Comparison of ENCODE assay signal across 23 cellular contexts in the genomic region with DNA sequence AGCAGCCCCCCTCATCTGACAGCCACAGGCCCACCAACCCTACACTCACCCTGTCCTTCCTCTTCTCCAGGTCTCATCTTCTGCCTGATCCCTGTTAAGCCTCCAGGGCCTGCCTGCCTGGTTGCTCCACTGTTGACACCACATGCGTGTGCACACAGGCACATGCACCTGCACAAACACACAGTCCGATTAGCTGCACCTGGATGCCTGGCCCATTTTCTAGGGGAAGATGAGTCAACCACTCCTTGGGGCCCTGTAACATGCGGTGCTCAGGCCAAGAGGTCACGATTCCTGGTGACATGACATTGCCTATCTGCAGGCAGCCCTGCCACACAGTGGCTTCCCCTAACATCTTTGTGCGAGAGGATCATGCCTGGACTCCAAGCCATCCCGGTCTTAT.
"Had no signal": no experiment of that assay in that cellular context is flagged by ENCODE, and none has a peak within 500 bp of the region (broad histone marks: within the 10 kb centered on the region; RNA-seq: fewer than 3 reads in every experiment).

No MANE protein-coding gene starts in this region.

- H3K27me3 Mint-ChIP-seq: activated CD4-positive, alpha-beta memory T cell treated with anti-CD3 and anti-CD28 coated beads for 36 hours had no signal

- DNase-seq: activated B cell treated with CpG ODN at 0.5 μM for 24 hours; activated CD4-positive, alpha-beta memory T cell treated with anti-CD3 and anti-CD28 coated beads for 36 hours; activated CD4-positive, alpha-beta T cell treated with anti-CD3 and anti-CD28 coated beads for 36 hours; activated effector memory CD4-positive, alpha-beta T cell treated with Interleukin-2 at 50 U/mL for 16 hours; activated naive CD4-positive, alpha-beta T cell treated with anti-CD3 and anti-CD28 coated beads for 36 hours; activated T-cell treated with anti-CD3 and anti-CD28 coated beads, Interleukin-2, amount 50 U/mL, for 72 hours; amygdala; endodermal cell; heart left ventricle; left cardiac atrium; midbrain; pancreas; psoas muscle; stimulated activated CD4-positive, alpha-beta T cell treated with anti-CD3 and anti-CD28 coated beads, Interleukin-4, amount 100 ng/mL, for 4 hours; stimulated activated naive CD8-positive, alpha-beta T cell treated with anti-CD3 and anti-CD28 coated beads, Interleukin-15, Interleukin-2, amounts not matched to agents 100 U/mL and 50 U/mL, for 24 hours; T1000; upper lobe of right lung had no signal

- H3K27ac ChIP-seq: coronary artery, heart left ventricle, neutrophil, pancreas, psoas muscle, right atrium auricular region, upper lobe of right lung had no signal

- H3K9me3 Mint-ChIP-seq: activated B cell treated with CpG ODN at 0.5 μM for 24 hours; activated CD4-positive, alpha-beta memory T cell treated with anti-CD3 and anti-CD28 coated beads for 36 hours; activated naive CD4-positive, alpha-beta T cell treated with anti-CD3 and anti-CD28 coated beads for 36 hours; activated T-cell treated with anti-CD3 and anti-CD28 coated beads, Interleukin-2, amount 50 U/mL, for 72 hours; natural killer cell treated with Interleukin-12 subunit alpha and Interleukin-12 subunit beta and Interleukin-15 and Interleukin-18, amount 100 ng/mL, for 72 hours had no signal

- H3K4me3 Mint-ChIP-seq: activated B cell treated with CpG ODN at 0.5 μM for 24 hours; activated CD4-positive, alpha-beta memory T cell treated with anti-CD3 and anti-CD28 coated beads for 36 hours; activated CD4-positive, alpha-beta T cell treated with anti-CD3 and anti-CD28 coated beads for 36 hours; activated naive CD4-positive, alpha-beta T cell treated with anti-CD3 and anti-CD28 coated beads for 36 hours; activated T-cell treated with anti-CD3 and anti-CD28 coated beads, Interleukin-2, amount 50 U/mL, for 72 hours; endodermal cell; natural killer cell treated with Interleukin-12 subunit alpha and Interleukin-12 subunit beta and Interleukin-15 and Interleukin-18, amount 100 ng/mL, for 72 hours had no signal

- H3K27ac Mint-ChIP-seq: activated B cell treated with CpG ODN at 0.5 μM for 24 hours; activated CD4-positive, alpha-beta memory T cell treated with anti-CD3 and anti-CD28 coated beads for 36 hours; activated CD4-positive, alpha-beta T cell treated with anti-CD3 and anti-CD28 coated beads for 36 hours; activated naive CD4-positive, alpha-beta T cell treated with anti-CD3 and anti-CD28 coated beads for 36 hours; activated T-cell treated with anti-CD3 and anti-CD28 coated beads, Interleukin-2, amount 50 U/mL, for 72 hours; endodermal cell; natural killer cell treated with Interleukin-12 subunit alpha and Interleukin-12 subunit beta and Interleukin-15 and Interleukin-18, amount 100 ng/mL, for 72 hours had no signal

- H3K9me3 ChIP-seq: heart left ventricle, neutrophil, pancreas, psoas muscle, right atrium auricular region, upper lobe of right lung had no signal

- H3K4me1 Mint-ChIP-seq: activated B cell treated with CpG ODN at 0.5 μM for 24 hours had no signal

- H3K4me3 ChIP-seq: coronary artery, heart left ventricle, pancreas, psoas muscle, right atrium auricular region, upper lobe of right lung had no signal

- H3K36me3 Mint-ChIP-seq: activated CD4-positive, alpha-beta memory T cell treated with anti-CD3 and anti-CD28 coated beads for 36 hours; natural killer cell treated with Interleukin-12 subunit alpha and Interleukin-12 subunit beta and Interleukin-15 and Interleukin-18, amount 100 ng/mL, for 72 hours had no signal

- FAIRE-seq: bronchial epithelial cell, islet of Langerhans, pancreas had no signal

- H3K4me1 ChIP-seq: pancreas, psoas muscle, right atrium auricular region, upper lobe of right lung had no signal

- ATAC-seq: activated CD4-positive, alpha-beta T cell treated with anti-CD3 and anti-CD28 coated beads for 36 hours; activated T-cell treated with anti-CD3 and anti-CD28 coated beads, Interleukin-2, amount 50 U/mL, for 72 hours; heart left ventricle; left cardiac atrium; natural killer cell treated with Interleukin-12 subunit alpha and Interleukin-12 subunit beta and Interleukin-15 and Interleukin-18, amount 100 ng/mL, for 72 hours; pancreas; stimulated activated naive CD8-positive, alpha-beta T cell treated with anti-CD3 and anti-CD28 coated beads, Interleukin-15, Interleukin-2, amounts not matched to agents 100 U/mL and 50 U/mL, for 24 hours; upper lobe of right lung had no signal
